Comparison of ENCODE assay signal across 8 cellular contexts in genomic region chr11:128467610-128468041, GRCh38.
DNase-seq lines count a peak whose midpoint lies in the region; ATAC-seq, FAIRE-seq and TF ChIP-seq lines count a peak whose summit lies in the region.

No MANE protein-coding gene starts in this region.

- H3K9me3 ChIP-seq in K562 (replicated peaks; ENCODE audit: control insufficient read depth, insufficient read depth, low read depth, low read length) = no peaks in the 10 kb centered on the region
- H3K9me3 ChIP-seq in transverse colon = no peaks in the 10 kb centered on the region

- no peaks in the 10 kb centered on the region for H3K79me2 ChIP-seq in K562 (ENCODE audit: control insufficient read depth, insufficient read depth, low read length)

- POLR2A ChIA-PET in K562 (lab: Yijun Ruan, JAX) = no interaction called here

- ATAC-seq in K562 (no peak), left colon (peak; percentile 15), GM21423 (IDR thresholded peaks at IDR 0.05; ENCODE audit: unreplicated experiment) (no peak)

- H3K36me3 ChIP-seq in K562 (ENCODE audit: control insufficient read depth, insufficient read depth, low read length) = no peaks in the 10 kb centered on the region
- peaks cover 0 to 12% (median 0%) of the 10 kb centered on the region in 4 donors for H3K36me3 ChIP-seq in transverse colon

- no peak for FAIRE-seq in K562 (lab: Jason Lieb, UNC)

- WGBS in K562 (ENCODE audit: insufficient coverage, low coverage, missing lambda C conversion rate) = 6% methylated on average over 9 of the region's 9 CpGs
- 59% methylated on average over 9 of the region's 9 CpGs; no CpG with 5 or more reads in 1 of the 2 donors for WGBS in transverse colon (ENCODE audit: low coverage in 1 of 2), 2 donors

- TF ChIP-seq EP300 in K562 (IDR thresholded peaks at IDR 0.05; ENCODE audit: low read length) (no peak), transverse colon (IDR thresholded peaks at IDR 0.05; ENCODE audit: low read depth) (peak; percentile 13)

- TF ChIP-seq CTCF in K562 (IDR thresholded peaks at IDR 0.05 in 2 of 3, conservative IDR thresholded peaks at IDR 0.05 in 1 of 3; ENCODE audit: insufficient read depth in 2 of 3, low read depth in 1 of 3, low read length in 3 of 3) (no peak), transverse colon (IDR thresholded peaks at IDR 0.05) (no peak)

- intact Hi-C loops in K562 (cut with micrococcal nuclease) = no loop called here
- intact Hi-C loops in left colon (cut with DNase I, micrococcal nuclease) = no loop called here
- intact Hi-C loops in transverse colon (cut with DNase I; ENCODE audit: low total_unique reads) = no loop called here

- H3K4me1 ChIP-seq in K562 (replicated peaks in 1 of 2; ENCODE audit: control insufficient read depth in 2 of 2, insufficient read depth in 2 of 2, low read length in 2 of 2) (no peaks in the 10 kb centered on the region), transverse colon (peaks cover 25 to 91% (median 42%) of the 10 kb centered on the region in 4 donors)

- H3K9me1 ChIP-seq in K562 (ENCODE audit: control insufficient read depth, insufficient read depth, low read length) = no peaks in the 10 kb centered on the region

- peak; percentile 85 for DNase-seq in ACHN
- peak; percentile 55 for DNase-seq in LoVo (ENCODE audit: low spot score)
- DNase-seq in K562 (ENCODE audit: extremely low read depth in 1 of 4, low spot score in 3 of 4) = no peak
- DNase-seq in left colon = no peak
- DNase-seq in transverse colon = no peak
- no peak for DNase-seq in NCI-H187 treated with DMSO at 0.1 percent for 48 hours (lab: John Stamatoyannopoulos, UW)
- no peak for DNase-seq in NCI-H524 (lab: John Stamatoyannopoulos, UW)

- H3K4me3 ChIP-seq in K562 (no peak overlapping the region), transverse colon (no peak overlapping the region)

- H2AFZ ChIP-seq in K562 (ENCODE audit: low read depth, low read length) = no peak overlapping the region

- in situ Hi-C loops in ACHN (cut with HindIII; ENCODE audit: low pct_ligation_motif_present, low pct_unique_long_range_greater_than_20kb, low sequenced_read_pairs) = no loop called here
- in situ Hi-C loops in K562 (cut with MboI) = no loop called here
- in situ Hi-C loops in transverse colon (cut with MboI; ENCODE audit: low pct_ligation_motif_present in 1 of 4, low pct_unique_long_range_greater_than_20kb in 1 of 4, low sequenced_read_pairs in 3 of 4) = loop anchor here in 1 of 4 donors (25.0 kb wide), 1 partner anchor 155 kb away; no protein-coding TSS in a partner anchor

- BruUV-seq in K562 (replicated peaks; lab: Mats Ljungman, UMichigan) = no TSS peak

- H3K27ac ChIP-seq in K562 (ENCODE audit: extremely low read depth, low read depth, low read length) (no peak overlapping the region), transverse colon (peak overlapping the region; percentile 56 to 75 (median 72))

- TF ChIP-seq RAD21 in K562 (CRISPR knock-in tag; conservative IDR thresholded peaks at IDR 0.05 in 1 of 2, IDR thresholded peaks at IDR 0.05 in 1 of 2) = no peak

- H4K20me1 ChIP-seq in K562 (replicated peaks; ENCODE audit: control insufficient read depth, insufficient read depth, low read length) = no peaks in the 10 kb centered on the region

- H3K27me3 ChIP-seq in K562 (ENCODE audit: control insufficient read depth in 2 of 2, insufficient read depth in 2 of 2, low read length in 2 of 2) = no peaks in the 10 kb centered on the region
- no peaks in the 10 kb centered on the region for H3K27me3 ChIP-seq in transverse colon

- no peak for TF ChIP-seq POLR2A in K562 (conservative IDR thresholded peaks at IDR 0.05)
- no peak for TF ChIP-seq POLR2A in transverse colon (IDR thresholded peaks at IDR 0.05)

- H3K9ac ChIP-seq in K562 (ENCODE audit: insufficient read depth in 1 of 2, low read depth in 2 of 2, low read length in 2 of 2) = no peak overlapping the region

- CTCF ChIA-PET in K562 (lab: Yijun Ruan, JAX; ENCODE audit: low intra/inter-chr PET ratio) = no interaction called here

- no peak overlapping the region for H3K4me2 ChIP-seq in K562 (ENCODE audit: insufficient read depth, low read length)

TF ChIP-seq in K562, 482 proteins besides CTCF, POLR2A, EP300 and RAD21:
- TF ChIP-seq NR2C2 (CRISPR knock-in tag; IDR thresholded peaks at IDR 0.05) = no peak
- TF ChIP-seq NR2C2 (tag; IDR thresholded peaks at IDR 0.05) = peak; percentile 20; the same call in 1 of the 2 replicates
- no peak for TF ChIP-seq ZNF511 (CRISPR knock-in tag; IDR thresholded peaks at IDR 0.05)

Comparison
In these comparisons a context has a peak if more than half of its experiments do, and no peak if none do; other contexts are left out.
1. DNase-seq: peak in ACHN (single experiment) and LoVo (single experiment); none in K562 (0 of 4), left colon (0 of 2), transverse colon (single experiment), NCI-H187 treated with DMSO at 0.1 percent for 48 hours (single experiment) and NCI-H524 (0 of 2).